ENCODE assay signal across 12 cellular contexts in genomic region chr3:171282041-171282440, GRCh38.
DNase-seq lines count a peak whose midpoint lies in the region; ATAC-seq and TF ChIP-seq lines count a peak whose summit lies in the region.
"Had no signal": no experiment of that assay in that cellular context is flagged by ENCODE, and none has a peak within 500 bp of the region (broad histone marks: within the 10 kb centered on the region; RNA-seq: fewer than 3 reads in every experiment).

No MANE protein-coding gene starts in this region.

- no peaks in the 10 kb centered on the region for H3K27me3 Mint-ChIP-seq in HFFc6 (ENCODE audit: insufficient read depth)

- no peak overlapping the region for H3K4me3 Mint-ChIP-seq in HFFc6
- H3K4me3 Mint-ChIP-seq: memory B cell had no signal

- H3K4me3 ChIP-seq in astrocyte of the cerebellum (ENCODE audit: low read depth, low read length) (no peak overlapping the region), skeletal muscle tissue (ENCODE audit: low read length in 3 of 3) (no peak overlapping the region)
- H3K4me3 ChIP-seq: upper lobe of left lung had no signal

- H3K36me3 ChIP-seq in skeletal muscle tissue (ENCODE audit: control insufficient read depth in 3 of 3, insufficient read depth in 3 of 3, low read length in 3 of 3) = no peaks in the 10 kb centered on the region
- H3K36me3 ChIP-seq: upper lobe of left lung had no signal

- DNase-seq in HFFc6 (peak; percentile 47), astrocyte of the cerebellum (ENCODE audit: low read depth) (peak; percentile 55), glomerular visceral epithelial cell (ENCODE audit: extremely low spot score) (peak; percentile 53), NCI-H146 (lab: John Stamatoyannopoulos, UW) (no peak)
- DNase-seq: NCI-H187 treated with DMSO at 0.1 percent for 48 hours, PC-3, upper lobe of left lung had no signal

- ATAC-seq in HG03457 (IDR thresholded peaks at IDR 0.05; ENCODE audit: unreplicated experiment) (no peak), HG03095 (IDR thresholded peaks at IDR 0.05; ENCODE audit: unreplicated experiment) (no peak), GM18519 (IDR thresholded peaks at IDR 0.05; ENCODE audit: low FRiP score, unreplicated experiment) (no peak)
- ATAC-seq: PC-3 had no signal

- H3K9me3 Mint-ChIP-seq in HFFc6 = no peaks in the 10 kb centered on the region
- H3K9me3 Mint-ChIP-seq: memory B cell had no signal

- in situ Hi-C loops in astrocyte of the cerebellum (cut with HindIII; ENCODE audit: low sequenced_read_pairs) = no loop called here

- peak overlapping the region; percentile 93 for H3K27ac ChIP-seq in skeletal muscle tissue (ENCODE audit: low read depth, low read length)
- H3K27ac ChIP-seq: upper lobe of left lung had no signal

- H3K9ac ChIP-seq in skeletal muscle tissue (ENCODE audit: low read depth in 1 of 3, low read length in 3 of 3) = peak overlapping the region in 1 of 3 donors; percentile 15

- TF ChIP-seq CTCF in HFFc6 (IDR thresholded peaks at IDR 0.05) (no peak), astrocyte of the cerebellum (IDR thresholded peaks at IDR 0.05; ENCODE audit: low read depth, low read length, missing control alignments) (no peak)

- peaks cover 56% of the 10 kb centered on the region for H3K4me1 Mint-ChIP-seq in HFFc6 (ENCODE audit: low read depth)
- H3K4me1 Mint-ChIP-seq: memory B cell had no signal

- no peak overlapping the region for H3K27ac Mint-ChIP-seq in HFFc6
- H3K27ac Mint-ChIP-seq: memory B cell had no signal

- no peaks in the 10 kb centered on the region for H3K27me3 ChIP-seq in skeletal muscle tissue (ENCODE audit: control insufficient read depth in 3 of 3, insufficient read depth in 3 of 3, low read length in 3 of 3)
- H3K27me3 ChIP-seq: upper lobe of left lung had no signal

- H3K36me3 Mint-ChIP-seq in HFFc6 (ENCODE audit: low read depth) = no peaks in the 10 kb centered on the region
- H3K36me3 Mint-ChIP-seq: memory B cell had no signal

- H3K9me3 ChIP-seq in skeletal muscle tissue (ENCODE audit: control insufficient read depth in 3 of 3, low read length in 3 of 3) = no peaks in the 10 kb centered on the region
- H3K9me3 ChIP-seq: upper lobe of left lung had no signal

- peaks cover 30 to 48% (median 42%) of the 10 kb centered on the region in 3 donors for H3K4me1 ChIP-seq in skeletal muscle tissue (ENCODE audit: control insufficient read depth in 3 of 3, insufficient read depth in 3 of 3, low read length in 3 of 3)
